In genomic region chr1:237507005-237507404, GRCh38 we compare ENCODE assay signal across 1 cellular context.
A peak's percentile ranks its signal among the peaks of the same experiment; 100 is the strongest.
TF ChIP-seq lines count a peak whose summit lies in the region.

No MANE protein-coding gene starts in this region.

TF ChIP-seq in GM12878, 131 proteins besides CTCF, POLR2A, EP300 and RAD21 (continued from another document and continues in another):
- no peak for TF ChIP-seq NR2F1 (conservative IDR thresholded peaks at IDR 0.05)
- no peak for TF ChIP-seq HDAC6 (IDR thresholded peaks at IDR 0.05; ENCODE audit: unreplicated experiment)
- no peak for TF ChIP-seq IRF3 (IDR thresholded peaks at IDR 0.05)
- TF ChIP-seq ATF2 (IDR thresholded peaks at IDR 0.05; ENCODE audit: low read length), result 0 out of 2 replicates have a peak, but pooled peaks have one; percentile 40
- no peak for TF ChIP-seq RCOR1 (conservative IDR thresholded peaks at IDR 0.05; ENCODE audit: low read depth, low read length)
- TF ChIP-seq BACH1 (IDR thresholded peaks at IDR 0.05; ENCODE audit: borderline replicate concordance), result no peak
- no peak for TF ChIP-seq PKNOX1 (IDR thresholded peaks at IDR 0.05)
- no peak for TF ChIP-seq DPF2 (IDR thresholded peaks at IDR 0.05)
- peak; percentile 18 for TF ChIP-seq MEF2B (IDR thresholded peaks at IDR 0.05; ENCODE audit: partially characterized antibody, poor library complexity, severe bottlenecking)
- TF ChIP-seq NFIC (IDR thresholded peaks at IDR 0.05; ENCODE audit: low read depth, low read length), result peak; percentile 31; the same call in 1 of the 2 replicates
- TF ChIP-seq ATF7 (IDR thresholded peaks at IDR 0.05; ENCODE audit: low read depth), result 0 out of 2 replicates have a peak, but pooled peaks have one; percentile 22
- no peak for TF ChIP-seq RFX5 (IDR thresholded peaks at IDR 0.05; ENCODE audit: low read depth, low read length)
- TF ChIP-seq ZNF24 (IDR thresholded peaks at IDR 0.05), result 0 out of 2 replicates have a peak, but pooled peaks have one; percentile 32
- no peak for TF ChIP-seq ZNF687 (IDR thresholded peaks at IDR 0.05)
- TF ChIP-seq FOXM1 (IDR thresholded peaks at IDR 0.05; ENCODE audit: low read depth, low read length), result no peak
- no peak for TF ChIP-seq RBBP5 (conservative IDR thresholded peaks at IDR 0.05)
- TF ChIP-seq RUNX3 (IDR thresholded peaks at IDR 0.05; ENCODE audit: low read length), result peak; percentile 80
- TF ChIP-seq KAT2A (conservative IDR thresholded peaks at IDR 0.05; ENCODE audit: control insufficient read depth, low read depth, low read length), result no peak
- TF ChIP-seq SIX5 (IDR thresholded peaks at IDR 0.05; ENCODE audit: low read depth, low read length, severe bottlenecking), result no peak
- TF ChIP-seq ZBTB40 (IDR thresholded peaks at IDR 0.05; ENCODE audit: borderline replicate concordance), result no peak
- no peak for TF ChIP-seq BMI1 (IDR thresholded peaks at IDR 0.05; ENCODE audit: borderline replicate concordance)
- TF ChIP-seq NKRF (conservative IDR thresholded peaks at IDR 0.05), result no peak
- TF ChIP-seq STAT1 (conservative IDR thresholded peaks at IDR 0.05), result no peak
- TF ChIP-seq JUND (IDR thresholded peaks at IDR 0.05; ENCODE audit: low read depth, low read length), result no peak
- TF ChIP-seq HDAC2 (IDR thresholded peaks at IDR 0.05), result no peak
- no peak for TF ChIP-seq SREBF1 (IDR thresholded peaks at IDR 0.05; ENCODE audit: low read length)
- TF ChIP-seq ZNF207 (IDR thresholded peaks at IDR 0.05; ENCODE audit: borderline replicate concordance), result no peak
- TF ChIP-seq ZNF622 (IDR thresholded peaks at IDR 0.05), result no peak
- TF ChIP-seq TBL1XR1 (IDR thresholded peaks at IDR 0.05; ENCODE audit: low read depth, low read length), result peak; percentile 71; the same call in 1 of the 2 replicates
- TF ChIP-seq SKIL (IDR thresholded peaks at IDR 0.05; ENCODE audit: low read depth, poor library complexity, severe bottlenecking), result no peak
- no peak for TF ChIP-seq ZBTB11 (CRISPR knock-in tag; IDR thresholded peaks at IDR 0.05)
- TF ChIP-seq NFXL1 (IDR thresholded peaks at IDR 0.05; ENCODE audit: borderline replicate concordance), result no peak
- no peak for TF ChIP-seq SIN3A (IDR thresholded peaks at IDR 0.05; ENCODE audit: low read depth, low read length)
- peak; percentile 77 for TF ChIP-seq MTA2 (IDR thresholded peaks at IDR 0.05; ENCODE audit: low read depth)
- TF ChIP-seq SMAD5 (IDR thresholded peaks at IDR 0.05; ENCODE audit: low read depth), result no peak
- no peak for TF ChIP-seq PAX8 (IDR thresholded peaks at IDR 0.05)
- TF ChIP-seq USF1 (IDR thresholded peaks at IDR 0.05; ENCODE audit: borderline replicate concordance, extremely low read length, insufficient read depth, low read depth, low read length), result no peak
- peak; percentile 48 to 72; a peak in 3 of 4 replicates for TF ChIP-seq IKZF2 (IDR thresholded peaks at IDR 0.05)
- no peak for TF ChIP-seq CEBPB (IDR thresholded peaks at IDR 0.05; ENCODE audit: borderline replicate concordance in 1 of 2, low read depth in 2 of 2, low read length in 2 of 2)
- TF ChIP-seq WRNIP1 (IDR thresholded peaks at IDR 0.05; ENCODE audit: borderline replicate concordance, low read depth, low read length), result no peak
- TF ChIP-seq RELA (IDR thresholded peaks at IDR 0.05; ENCODE audit: borderline replicate concordance, partially characterized antibody), result no peak
- peak; percentile 49; the same call in 1 of the 2 replicates for TF ChIP-seq BCL11A (IDR thresholded peaks at IDR 0.05; ENCODE audit: low read depth, low read length)
- TF ChIP-seq TCF7 (IDR thresholded peaks at IDR 0.05; ENCODE audit: borderline replicate concordance), result 0 out of 2 replicates have a peak, but pooled peaks have one; percentile 19
- no peak for TF ChIP-seq EED (IDR thresholded peaks at IDR 0.05; ENCODE audit: low read depth)
- TF ChIP-seq LARP7 (IDR thresholded peaks at IDR 0.05), result no peak
